In the genomic region with DNA sequence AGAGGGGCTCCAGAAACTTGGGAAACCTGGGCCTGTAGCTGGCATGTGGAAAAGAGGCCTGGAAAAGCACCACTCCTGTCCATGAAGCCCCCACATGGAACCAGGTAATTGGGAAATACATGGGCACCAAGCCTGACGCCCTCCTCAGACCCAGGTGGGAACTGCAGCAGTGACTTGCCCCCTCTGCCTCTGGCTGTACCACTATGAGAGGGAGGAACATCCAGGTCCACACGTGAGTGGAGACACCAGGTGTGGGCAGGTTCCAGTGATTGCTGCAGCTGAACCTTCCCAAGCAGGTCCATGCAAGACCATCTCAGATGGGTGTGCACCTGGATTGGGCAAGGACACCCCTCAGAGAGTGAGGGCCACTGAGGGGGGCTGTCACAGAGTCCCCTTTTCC, we compare ENCODE assay signal across 1 cellular context.
TF ChIP-seq lines count a peak whose summit lies in the region.

No MANE protein-coding gene starts in this region.

TF ChIP-seq in HEK293, 187 proteins besides CTCF, POLR2A, EP300 and RAD21:
- 0 out of 2 replicates have a peak, but pooled peaks have one; percentile 22 for TF ChIP-seq ZBTB8A (tag by site-specific recombination; IDR thresholded peaks at IDR 0.05)
- TF ChIP-seq, protein P1, sequence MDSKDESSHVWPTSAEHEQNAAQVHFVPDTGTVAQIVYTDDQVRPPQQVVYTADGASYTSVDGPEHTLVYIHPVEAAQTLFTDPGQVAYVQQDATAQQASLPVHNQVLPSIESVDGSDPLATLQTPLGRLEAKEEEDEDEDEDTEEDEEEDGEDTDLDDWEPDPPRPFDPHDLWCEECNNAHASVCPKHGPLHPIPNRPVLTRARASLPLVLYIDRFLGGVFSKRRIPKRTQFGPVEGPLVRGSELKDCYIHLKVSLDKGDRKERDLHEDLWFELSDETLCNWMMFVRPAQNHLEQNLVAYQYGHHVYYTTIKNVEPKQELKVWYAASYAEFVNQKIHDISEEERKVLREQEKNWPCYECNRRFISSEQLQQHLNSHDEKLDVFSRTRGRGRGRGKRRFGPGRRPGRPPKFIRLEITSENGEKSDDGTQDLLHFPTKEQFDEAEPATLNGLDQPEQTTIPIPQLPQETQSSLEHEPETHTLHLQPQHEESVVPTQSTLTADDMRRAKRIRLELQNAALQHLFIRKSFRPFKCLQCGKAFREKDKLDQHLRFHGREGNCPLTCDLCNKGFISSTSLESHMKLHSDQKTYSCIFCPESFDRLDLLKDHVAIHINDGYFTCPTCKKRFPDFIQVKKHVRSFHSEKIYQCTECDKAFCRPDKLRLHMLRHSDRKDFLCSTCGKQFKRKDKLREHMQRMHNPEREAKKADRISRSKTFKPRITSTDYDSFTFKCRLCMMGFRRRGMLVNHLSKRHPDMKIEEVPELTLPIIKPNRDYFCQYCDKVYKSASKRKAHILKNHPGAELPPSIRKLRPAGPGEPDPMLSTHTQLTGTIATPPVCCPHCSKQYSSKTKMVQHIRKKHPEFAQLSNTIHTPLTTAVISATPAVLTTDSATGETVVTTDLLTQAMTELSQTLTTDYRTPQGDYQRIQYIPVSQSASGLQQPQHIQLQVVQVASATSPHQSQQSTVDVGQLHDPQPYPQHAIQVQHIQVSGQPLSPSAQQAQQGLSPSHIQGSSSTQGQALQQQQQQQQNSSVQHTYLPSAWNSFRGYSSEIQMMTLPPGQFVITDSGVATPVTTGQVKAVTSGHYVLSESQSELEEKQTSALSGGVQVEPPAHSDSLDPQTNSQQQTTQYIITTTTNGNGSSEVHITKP (tag by site-specific recombination; IDR thresholded peaks at IDR 0.05): peak; percentile 79
